In the genomic region with DNA sequence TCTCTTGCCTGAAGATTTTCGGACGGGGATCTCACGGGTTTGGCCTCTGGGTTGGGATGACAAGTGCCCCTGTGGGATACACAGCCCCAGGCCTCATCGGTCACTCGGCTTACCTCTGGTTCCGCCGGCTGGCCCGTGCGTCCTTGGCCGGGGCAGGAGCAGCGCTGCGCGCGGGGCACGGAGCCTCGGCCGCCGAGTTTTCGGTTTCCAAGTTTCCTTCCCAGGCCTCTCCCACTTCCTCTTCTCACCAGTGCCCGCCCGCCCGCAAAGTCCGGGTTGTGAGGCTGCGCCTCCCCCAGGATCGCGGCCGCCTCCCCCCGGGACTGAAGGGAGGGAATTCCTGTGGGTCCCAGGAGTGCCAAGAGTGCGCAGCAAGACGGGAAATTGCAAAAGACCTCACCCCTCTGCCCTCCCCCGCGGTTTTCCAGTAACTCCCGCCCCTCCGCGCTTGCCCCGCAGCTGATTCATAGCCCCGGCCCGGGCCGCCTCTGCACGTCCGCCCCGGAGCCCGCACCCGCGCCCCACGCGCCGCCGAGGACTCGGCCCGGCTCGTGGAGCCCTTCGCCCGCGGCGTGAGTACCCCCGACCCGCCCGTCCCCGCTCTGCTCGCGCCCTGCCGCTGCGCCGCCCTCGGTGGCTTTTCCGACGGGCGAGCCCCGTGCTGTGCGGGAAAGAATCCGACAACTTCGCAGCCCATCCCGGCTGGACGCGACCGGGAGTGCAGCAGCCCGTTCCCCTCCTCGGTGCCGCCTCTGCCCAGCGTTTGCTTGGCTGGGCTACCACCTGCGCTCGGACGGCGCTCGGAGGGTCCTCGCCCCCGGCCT, we compare ENCODE assay signal across 8 cellular contexts. TPM values are rescaled to one million over a fixed set of nuclear protein-coding genes. Genes with fewer than 3 reads are reported as not detected.
A peak's percentile ranks its signal among the peaks of the same experiment; 100 is the strongest.
DNase-seq lines count a peak whose midpoint lies in the region; ATAC-seq and TF ChIP-seq lines count a peak whose summit lies in the region.

Gene OSMR (plus strand): TSS at position 458 of the 824 bp plus-strand sequence. CDS start 23,033 bp downstream, outside the sequence.

- no CpG with 5 or more reads among the region's 88 CpGs for WGBS in mesendoderm (ENCODE audit: extremely low coverage, insufficient coverage, low lambda C conversion rate)

- H3K4me1 ChIP-seq in mesendoderm (ENCODE audit: control insufficient read depth, low read depth, low read length) = no peaks in the 10 kb centered on the region

- H4K8ac ChIP-seq in mesendoderm (ENCODE audit: low read depth, low read length) = peak within 1 kb of the TSS; percentile 5

- H3K27ac ChIP-seq in mesendoderm (ENCODE audit: low read depth, low read length) = peak within 1 kb of the TSS; percentile 1
- H3K27ac ChIP-seq in WERI-Rb-1 = no peak within 1 kb of the TSS

- ATAC-seq in T-helper 17 cell = no peak
- ATAC-seq in stimulated activated naive CD8-positive, alpha-beta T cell treated with anti-CD3 and anti-CD28 coated beads, Interleukin-15, amount 100 ng/mL, for 72 hours = peak; percentile 58

- H2BK5ac ChIP-seq in mesendoderm (ENCODE audit: low read length) = no peak within 1 kb of the TSS

- H3K18ac ChIP-seq in mesendoderm (ENCODE audit: low read length) = peak within 1 kb of the TSS; percentile 41

- H3K4me3 ChIP-seq in epithelial cell of esophagus (ENCODE audit: low read length) = peak within 1 kb of the TSS; percentile 64
- H3K4me3 ChIP-seq in mesendoderm (ENCODE audit: low read length) = peak within 1 kb of the TSS; percentile 48
- no peak within 1 kb of the TSS for H3K4me3 ChIP-seq in WERI-Rb-1 (ENCODE audit: low read depth, low read length)

- peaks cover 2% of the 10 kb centered on the region for H3K36me3 Mint-ChIP-seq in activated CD4-positive, alpha-beta T cell treated with anti-CD3 and anti-CD28 coated beads, Interleukin-2, amount 10 ng/mL, durations not matched to agents 7 days and 5 days (ENCODE audit: low read depth)
- H3K36me3 Mint-ChIP-seq in T-helper 17 cell (ENCODE audit: low read depth) = peaks cover 3% of the 10 kb centered on the region

- no peak for DNase-seq in activated CD4-positive, alpha-beta T cell treated with anti-CD3 and anti-CD28 coated beads, Interleukin-2, amount 10 ng/mL, durations not matched to agents 7 days and 5 days
- no peak for DNase-seq in activated CD4-positive, alpha-beta T cell treated with anti-CD3 and anti-CD28 coated beads, Interleukin-2, amount 50 U/mL, for 4 hours
- DNase-seq in T-helper 17 cell (no peak), epithelial cell of esophagus (ENCODE audit: low read depth) (peak; percentile 99), mesendoderm (peak; percentile 71), WERI-Rb-1 (no peak), COR-L47 (lab: John Stamatoyannopoulos, UW) (no peak)
- DNase-seq in stimulated activated naive CD8-positive, alpha-beta T cell treated with anti-CD3 and anti-CD28 coated beads, Interleukin-15, amount 100 ng/mL, for 72 hours = peak in 1 of 2 donors; percentile 15

- CTCF ChIA-PET in activated CD4-positive, alpha-beta T cell treated with anti-CD3 and anti-CD28 coated beads, Interleukin-2, amount 10 ng/mL, durations not matched to agents 7 days and 5 days (lab: Charles Lee) = no interaction called here

- H3K56ac ChIP-seq in mesendoderm (ENCODE audit: low read length) = peak within 1 kb of the TSS; percentile 92

- H3K27ac Mint-ChIP-seq in activated CD4-positive, alpha-beta T cell treated with anti-CD3 and anti-CD28 coated beads, Interleukin-2, amount 10 ng/mL, durations not matched to agents 7 days and 5 days = no peak within 1 kb of the TSS
- H3K27ac Mint-ChIP-seq in T-helper 17 cell = peak within 1 kb of the TSS; percentile 29
- H3K27ac Mint-ChIP-seq in stimulated activated naive CD8-positive, alpha-beta T cell treated with anti-CD3 and anti-CD28 coated beads, Interleukin-15, amount 100 ng/mL, for 72 hours = peak within 1 kb of the TSS in 1 of 2 donors; percentile 28

- peak within 1 kb of the TSS; percentile 77 for H3K9ac ChIP-seq in mesendoderm (ENCODE audit: low read length)

- no peak within 1 kb of the TSS for H2BK120ac ChIP-seq in mesendoderm (ENCODE audit: low read depth, low read length)

- H3K36me3 ChIP-seq in mesendoderm (ENCODE audit: control insufficient read depth, insufficient read depth, low read length) = no peaks in the 10 kb centered on the region
- no peaks in the 10 kb centered on the region for H3K36me3 ChIP-seq in WERI-Rb-1

- no peak within 1 kb of the TSS for H2BK15ac ChIP-seq in mesendoderm (replicated peaks; ENCODE audit: low read depth)

- TF ChIP-seq CTCF in epithelial cell of esophagus (IDR thresholded peaks at IDR 0.05; ENCODE audit: insufficient read depth, low read depth, low read length, missing control alignments) (no peak), WERI-Rb-1 (IDR thresholded peaks at IDR 0.05; ENCODE audit: low read depth, low read length) (no peak)

- no peaks in the 10 kb centered on the region for H3K9me3 Mint-ChIP-seq in activated CD4-positive, alpha-beta T cell treated with anti-CD3 and anti-CD28 coated beads, Interleukin-2, amount 10 ng/mL, durations not matched to agents 7 days and 5 days
- H3K9me3 Mint-ChIP-seq in stimulated activated naive CD8-positive, alpha-beta T cell treated with anti-CD3 and anti-CD28 coated beads, Interleukin-15, amount 100 ng/mL, for 72 hours = no peaks in the 10 kb centered on the region

- H3K79me2 ChIP-seq in mesendoderm (ENCODE audit: control insufficient read depth, insufficient read depth, low read length) = no peaks in the 10 kb centered on the region

- H4K5ac ChIP-seq in mesendoderm (ENCODE audit: low read length) = no peak within 1 kb of the TSS

- H3K4me2 ChIP-seq in mesendoderm (ENCODE audit: low read length) = peak within 1 kb of the TSS; percentile 77

- no peak within 1 kb of the TSS for H3K23ac ChIP-seq in mesendoderm (ENCODE audit: low read length)

- H3K4me3 Mint-ChIP-seq in activated CD4-positive, alpha-beta T cell treated with anti-CD3 and anti-CD28 coated beads, Interleukin-2, amount 10 ng/mL, durations not matched to agents 7 days and 5 days = peak within 1 kb of the TSS; percentile 48
- peak within 1 kb of the TSS; percentile 76 for H3K4me3 Mint-ChIP-seq in T-helper 17 cell
- H3K4me3 Mint-ChIP-seq in stimulated activated naive CD8-positive, alpha-beta T cell treated with anti-CD3 and anti-CD28 coated beads, Interleukin-15, amount 100 ng/mL, for 72 hours = peak within 1 kb of the TSS; percentile 73 to 80

- H3K4ac ChIP-seq in mesendoderm (ENCODE audit: low read depth, low read length) = no peak within 1 kb of the TSS

- peaks cover 68% of the 10 kb centered on the region for H3K27me3 Mint-ChIP-seq in activated CD4-positive, alpha-beta T cell treated with anti-CD3 and anti-CD28 coated beads, Interleukin-2, amount 10 ng/mL, durations not matched to agents 7 days and 5 days
- peaks cover 52% of the 10 kb centered on the region for H3K27me3 Mint-ChIP-seq in T-helper 17 cell
- peaks cover 67% of the 10 kb centered on the region for H3K27me3 Mint-ChIP-seq in stimulated activated naive CD8-positive, alpha-beta T cell treated with anti-CD3 and anti-CD28 coated beads, Interleukin-15, amount 100 ng/mL, for 72 hours

- no peaks in the 10 kb centered on the region for H3K79me1 ChIP-seq in mesendoderm (ENCODE audit: low read length)

- POLR2A ChIA-PET in activated CD4-positive, alpha-beta T cell treated with anti-CD3 and anti-CD28 coated beads, Interleukin-2, amount 10 ng/mL, durations not matched to agents 7 days and 5 days (lab: Charles Lee) = no interaction called here

- peaks cover 8% of the 10 kb centered on the region for H3K4me1 Mint-ChIP-seq in activated CD4-positive, alpha-beta T cell treated with anti-CD3 and anti-CD28 coated beads, Interleukin-2, amount 10 ng/mL, durations not matched to agents 7 days and 5 days
- peaks cover 5% of the 10 kb centered on the region for H3K4me1 Mint-ChIP-seq in T-helper 17 cell
- peaks cover 19% of the 10 kb centered on the region for H3K4me1 Mint-ChIP-seq in stimulated activated naive CD8-positive, alpha-beta T cell treated with anti-CD3 and anti-CD28 coated beads, Interleukin-15, amount 100 ng/mL, for 72 hours

- H3K9me3 ChIP-seq in T-helper 17 cell (ENCODE audit: control insufficient read depth, low read length, poor library complexity, severe bottlenecking) (no peaks in the 10 kb centered on the region), WERI-Rb-1 (ENCODE audit: severe bottlenecking) (no peaks in the 10 kb centered on the region)

- H2AK5ac ChIP-seq in mesendoderm (ENCODE audit: low read length) = no peak within 1 kb of the TSS

- H3K27me3 ChIP-seq in mesendoderm (ENCODE audit: insufficient read depth, low read length, poor library complexity) (peaks cover 2% of the 10 kb centered on the region), WERI-Rb-1 (ENCODE audit: insufficient read depth, low read depth, severe bottlenecking) (no peaks in the 10 kb centered on the region)

RNA-seq across cellular contexts. Expression of gene OSMR, which starts in this region (rescaled TPM):
- total RNA-seq in activated CD4-positive, alpha-beta T cell treated with anti-CD3 and anti-CD28 coated beads, Interleukin-2, amount 10 ng/mL, durations not matched to agents 7 days and 5 days = not detected
- not detected for total RNA-seq in T-helper 17 cell
- polyA plus RNA-seq in mesendoderm (2013, experiment 1 of 2) = 5.1 TPM
- polyA plus RNA-seq in mesendoderm (2013, experiment 2 of 2) = 5.1 TPM

Comparison
In these comparisons a context has a peak if more than half of its experiments do, and no peak if none do; other contexts are left out.
1. DNase-seq: peak in epithelial cell of esophagus (single experiment) and mesendoderm (single experiment); none in activated CD4-positive, alpha-beta T cell treated with anti-CD3 and anti-CD28 coated beads, Interleukin-2, amount 10 ng/mL, durations not matched to agents 7 days and 5 days (single experiment), activated CD4-positive, alpha-beta T cell treated with anti-CD3 and anti-CD28 coated beads, Interleukin-2, amount 50 U/mL, for 4 hours (0 of 2), T-helper 17 cell (0 of 3), WERI-Rb-1 (single experiment) and COR-L47 (single experiment).
2. Peak in every context shown above with its lines, with median percentiles within 50 percentile points of each other: H3K4me3 Mint-ChIP-seq.